Comparison of ENCODE assay signal across 34 cellular contexts in genomic region chr2:174364628-174365027, GRCh38. TPM values are rescaled to one million over a fixed set of nuclear protein-coding genes. Genes with fewer than 3 reads are reported as not detected.
"Had no signal": no experiment of that assay in that cellular context is flagged by ENCODE, and none has a peak within 500 bp of the region (broad histone marks: within the 10 kb centered on the region; RNA-seq: fewer than 3 reads in every experiment).

No MANE protein-coding gene starts in this region.

- H3K27me3 ChIP-seq: neural progenitor cell, ovary, spleen, stomach, thyroid gland, tibial nerve, upper lobe of right lung, uterus had no signal

- H3K4me3 Mint-ChIP-seq: natural killer cell; nephron; neural progenitor cell; stimulated activated memory B cell treated with anti-CD40 and anti-IgM and Interleukin-4, amounts not matched to agents 10 μg/mL and 1 μg/mL and 100 μg/mL, for 72 hours; stimulated activated naive CD8-positive, alpha-beta T cell treated with anti-CD3 and anti-CD28 coated beads, Interleukin-15, Interleukin-2, amounts not matched to agents 100 ng/mL and 50 ng/mL, for 24 hours; type B pancreatic cell had no signal

- H3K27ac ChIP-seq: neural progenitor cell, ovary, parathyroid adenoma, psoas muscle, skin epidermis, spleen, stomach, thoracic aorta, thyroid gland, tibial nerve, upper lobe of right lung, uterus had no signal

- H3K9me3 Mint-ChIP-seq: natural killer cell had no signal

- H3K4me2 ChIP-seq: neural progenitor cell, smooth muscle cell had no signal

- H3K4me1 Mint-ChIP-seq: nephron; neural progenitor cell; stimulated activated memory B cell treated with anti-CD40 and anti-IgM and Interleukin-4, amounts not matched to agents 10 μg/mL and 1 μg/mL and 100 μg/mL, for 72 hours had no signal

- H3K4me1 ChIP-seq: neural progenitor cell, parathyroid adenoma, psoas muscle, spleen, stomach, thyroid gland, tibial nerve, upper lobe of right lung, uterus had no signal

- H3K27me3 Mint-ChIP-seq: naive thymus-derived CD4-positive, alpha-beta T cell; progenitor cell of endocrine pancreas; stimulated activated memory B cell treated with anti-CD40 and anti-IgM and Interleukin-4, amounts not matched to agents 10 μg/mL and 1 μg/mL and 100 μg/mL, for 72 hours; stimulated activated naive CD8-positive, alpha-beta T cell treated with anti-CD3 and anti-CD28 coated beads, Interleukin-15, Interleukin-2, amounts not matched to agents 100 ng/mL and 50 ng/mL, for 24 hours; type B pancreatic cell had no signal

- H3K9ac ChIP-seq: neural progenitor cell, parathyroid adenoma had no signal

- H3K27ac Mint-ChIP-seq: natural killer cell; nephron; neural progenitor cell; stimulated activated memory B cell treated with anti-CD40 and anti-IgM and Interleukin-4, amounts not matched to agents 10 μg/mL and 1 μg/mL and 100 μg/mL, for 72 hours; stimulated activated naive CD8-positive, alpha-beta T cell treated with anti-CD3 and anti-CD28 coated beads, Interleukin-15, Interleukin-2, amounts not matched to agents 100 ng/mL and 50 ng/mL, for 24 hours; type B pancreatic cell had no signal

- H3K36me3 ChIP-seq: neural progenitor cell, ovary, uterus had no signal

- H3K9me3 ChIP-seq: psoas muscle, thoracic aorta, thyroid gland, upper lobe of right lung, uterus had no signal

- H3K4me3 ChIP-seq: neural progenitor cell, ovary, psoas muscle, skin epidermis, smooth muscle cell, spleen, stomach, thoracic aorta, thyroid gland, tibial nerve, upper lobe of right lung, uterus had no signal

- DNase-seq: naive thymus-derived CD4-positive, alpha-beta T cell; natural killer cell; occipital lobe; ovary; posterior cingulate gyrus; psoas muscle; right cardiac atrium; spleen; stimulated activated CD4-positive, alpha-beta T cell treated with anti-CD3 and anti-CD28 coated beads, Interleukin-12 subunit alpha, Interleukin-12 subunit beta, amount 100 ng/mL, for 4 hours; stimulated activated CD4-positive, alpha-beta T cell treated with anti-CD3 and anti-CD28 coated beads, Interleukin-1b, Interleukin-23, amount 100 ng/mL, for 48 hours; stimulated activated CD4-positive, alpha-beta T cell treated with anti-CD3 and anti-CD28 coated beads, Interleukin-4, amount 100 ng/mL, for 1 hour; stimulated activated CD4-positive, alpha-beta T cell treated with anti-CD3 and anti-CD28 coated beads, Interleukin-4, amount 100 ng/mL, for 4 hours; stimulated activated CD8-positive, alpha-beta memory T cell treated with anti-CD3 and anti-CD28 coated beads, Interleukin-4, amount 100 ng/mL, for 48 hours; stimulated activated naive CD4-positive, alpha-beta T cell; stomach; thyroid gland; upper lobe of right lung; uterus had no signal

- ATAC-seq: naive thymus-derived CD4-positive, alpha-beta T cell; psoas muscle; right cardiac atrium; sciatic nerve; stimulated activated memory B cell treated with anti-CD40 and anti-IgM and Interleukin-4, amounts not matched to agents 10 μg/mL and 1 μg/mL and 100 μg/mL, for 72 hours; upper lobe of right lung had no signal

RNA-seq across cellular contexts. Expression of gene SP9, which starts 29.9 kb away (rescaled TPM):
- total RNA-seq: naive thymus-derived CD4-positive, alpha-beta T cell; natural killer cell; osteoblast; ovary; progenitor cell of endocrine pancreas; renal cortical epithelial cell; right cardiac atrium; sciatic nerve; spleen; stomach; subcutaneous adipose tissue; thoracic aorta; thyroid gland; tibial nerve; upper lobe of right lung; urinary bladder; uterus had no signal
